Comparison of ENCODE assay signal across 2 cellular contexts in genomic region chr6:43203029-43203717, GRCh38.
TF ChIP-seq lines count a peak whose summit lies in the region.

No MANE protein-coding gene starts in this region.

TF ChIP-seq in HepG2, 621 proteins besides CTCF, POLR2A, EP300 and RAD21:
- 0 out of 2 replicates have a peak, but pooled peaks have one; percentile 22 for TF ChIP-seq ZBTB38 (CRISPR knock-in tag; IDR thresholded peaks at IDR 0.05)
- no peak for TF ChIP-seq JUNB (CRISPR knock-in tag; IDR thresholded peaks at IDR 0.05; ENCODE audit: borderline replicate concordance)
- TF ChIP-seq ZBTB33 (CRISPR knock-in tag; IDR thresholded peaks at IDR 0.05): peak; percentile 100
- peak; percentile 23; the same call in 1 of the 2 replicates for TF ChIP-seq ZNF687 (CRISPR knock-in tag; IDR thresholded peaks at IDR 0.05)
- TF ChIP-seq THAP9 (CRISPR knock-in tag; IDR thresholded peaks at IDR 0.05; ENCODE audit: borderline replicate concordance): no peak

TF ChIP-seq in WTC11, 78 proteins besides CTCF, POLR2A, EP300 and RAD21:
- TF ChIP-seq MXD4 (CRISPR knock-in tag; IDR thresholded peaks at IDR 0.05; ENCODE audit: borderline replicate concordance): no peak
- no peak for TF ChIP-seq TEAD1 (CRISPR knock-in tag; IDR thresholded peaks at IDR 0.05)
- TF ChIP-seq FOXK1 (CRISPR knock-in tag; IDR thresholded peaks at IDR 0.05): no peak
- no peak for TF ChIP-seq JUN (CRISPR knock-in tag; IDR thresholded peaks at IDR 0.05)
- no peak for TF ChIP-seq NFYB (CRISPR knock-in tag; conservative IDR thresholded peaks at IDR 0.05; ENCODE audit: low read depth)
- no peak for TF ChIP-seq ZNF232 (CRISPR knock-in tag; IDR thresholded peaks at IDR 0.05)
- TF ChIP-seq ZNF512 (CRISPR knock-in tag; IDR thresholded peaks at IDR 0.05; ENCODE audit: borderline replicate concordance): no peak
- no peak for TF ChIP-seq NFATC4 (CRISPR knock-in tag; IDR thresholded peaks at IDR 0.05)
- no peak for TF ChIP-seq ZNF138 (CRISPR knock-in tag; conservative IDR thresholded peaks at IDR 0.05)
- no peak for TF ChIP-seq ATF3 (CRISPR knock-in tag; conservative IDR thresholded peaks at IDR 0.05)
- TF ChIP-seq ZBTB43 (CRISPR knock-in tag; IDR thresholded peaks at IDR 0.05): no peak
- no peak for TF ChIP-seq CREM (CRISPR knock-in tag; IDR thresholded peaks at IDR 0.05)
- no peak for TF ChIP-seq USF2 (CRISPR knock-in tag; IDR thresholded peaks at IDR 0.05)
- TF ChIP-seq ZMAT4 (CRISPR knock-in tag; IDR thresholded peaks at IDR 0.05): no peak
- TF ChIP-seq PREB (CRISPR knock-in tag; IDR thresholded peaks at IDR 0.05; ENCODE audit: borderline replicate concordance): no peak
- TF ChIP-seq ZSCAN18 (CRISPR knock-in tag; IDR thresholded peaks at IDR 0.05): no peak
- TF ChIP-seq USF1 (CRISPR knock-in tag; IDR thresholded peaks at IDR 0.05): no peak
TF ChIP-seq in WTC11: peak in this region for 0.
